In genomic region chr3:105427332-105427731, GRCh38 we compare ENCODE assay signal across 21 cellular contexts.
DNase-seq lines count a peak whose midpoint lies in the region; ATAC-seq and TF ChIP-seq lines count a peak whose summit lies in the region.
"Had no signal": no experiment of that assay in that cellular context is flagged by ENCODE, and none has a peak within 500 bp of the region (broad histone marks: within the 10 kb centered on the region; RNA-seq: fewer than 3 reads in every experiment).

No MANE protein-coding gene starts in this region.

- H3K27ac Mint-ChIP-seq in Calu3 (ENCODE audit: unreplicated experiment) = peak overlapping the region; percentile 16
- no peak overlapping the region for H3K27ac Mint-ChIP-seq in endodermal cell
- H3K27ac Mint-ChIP-seq in neural progenitor cell = no peak overlapping the region
- H3K27ac Mint-ChIP-seq in mesothelial cell of epicardium = no peak overlapping the region
- H3K27ac Mint-ChIP-seq: CD4-positive, CD25-positive, alpha-beta regulatory T cell had no signal

- H3K36me3 Mint-ChIP-seq in Calu3 (ENCODE audit: insufficient read depth, unreplicated experiment) = no peaks in the 10 kb centered on the region
- H3K36me3 Mint-ChIP-seq in endodermal cell (ENCODE audit: low read depth) = no peaks in the 10 kb centered on the region
- H3K36me3 Mint-ChIP-seq in neural progenitor cell = no peaks in the 10 kb centered on the region
- H3K36me3 Mint-ChIP-seq in mesothelial cell of epicardium = no peaks in the 10 kb centered on the region
- H3K36me3 Mint-ChIP-seq: CD4-positive, CD25-positive, alpha-beta regulatory T cell had no signal

- BruUV-seq in Calu3 (replicated peaks; lab: Mats Ljungman, UMichigan) = no TSS peak

- H3K9me3 ChIP-seq in endodermal cell (ENCODE audit: control insufficient read depth, low read length) (no peaks in the 10 kb centered on the region), neural progenitor cell (ENCODE audit: low read depth) (no peaks in the 10 kb centered on the region)
- H3K9me3 ChIP-seq: BE2C, Peyer's patch had no signal

- peaks cover 7% of the 10 kb centered on the region for H3K79me2 ChIP-seq in neural progenitor cell (ENCODE audit: low read depth)

- H3K4me2 ChIP-seq in neural progenitor cell = no peak overlapping the region

- H3K36me3 ChIP-seq in H7 (replicated peaks; ENCODE audit: control insufficient read depth, insufficient read depth, low read length) = no peaks in the 10 kb centered on the region
- no peaks in the 10 kb centered on the region for H3K36me3 ChIP-seq in endodermal cell (ENCODE audit: control insufficient read depth, insufficient read depth, low read length)
- H3K36me3 ChIP-seq in neural progenitor cell = no peaks in the 10 kb centered on the region
- H3K36me3 ChIP-seq: Peyer's patch had no signal

- peak overlapping the region; percentile 64 for H2AFZ ChIP-seq in neural progenitor cell (replicated peaks)

- H3K27ac ChIP-seq in endodermal cell (ENCODE audit: low read depth, low read length) = no peak overlapping the region
- H3K27ac ChIP-seq in neural progenitor cell = no peak overlapping the region
- H3K27ac ChIP-seq: Peyer's patch had no signal

- no peaks in the 10 kb centered on the region for H3K27me3 Mint-ChIP-seq in Calu3 (ENCODE audit: unreplicated experiment)
- H3K27me3 Mint-ChIP-seq in endodermal cell (ENCODE audit: insufficient read depth) = no peaks in the 10 kb centered on the region
- no peaks in the 10 kb centered on the region for H3K27me3 Mint-ChIP-seq in neural progenitor cell (ENCODE audit: insufficient read depth, low read depth)
- H3K27me3 Mint-ChIP-seq in mesothelial cell of epicardium (ENCODE audit: low read depth) = no peaks in the 10 kb centered on the region
- H3K27me3 Mint-ChIP-seq: CD4-positive, CD25-positive, alpha-beta regulatory T cell had no signal

- no peaks in the 10 kb centered on the region for H3K27me3 ChIP-seq in H7 (ENCODE audit: control insufficient read depth, insufficient read depth, low read length)
- H3K27me3 ChIP-seq in endodermal cell (ENCODE audit: control insufficient read depth, insufficient read depth, low read length, poor library complexity, severe bottlenecking) = no peaks in the 10 kb centered on the region
- H3K27me3 ChIP-seq in neural progenitor cell = no peaks in the 10 kb centered on the region
- H3K27me3 ChIP-seq: BE2C, Peyer's patch had no signal

- peaks cover 8% of the 10 kb centered on the region for H3K4me1 Mint-ChIP-seq in Calu3 (ENCODE audit: low read depth, unreplicated experiment)
- peaks cover 15% of the 10 kb centered on the region for H3K4me1 Mint-ChIP-seq in endodermal cell
- no peaks in the 10 kb centered on the region for H3K4me1 Mint-ChIP-seq in neural progenitor cell
- H3K4me1 Mint-ChIP-seq in mesothelial cell of epicardium = no peaks in the 10 kb centered on the region

- no peak for DNase-seq in Calu3
- DNase-seq in H7 = peak; percentile 3
- peak; percentile 43 for DNase-seq in endodermal cell
- DNase-seq in neural progenitor cell (ENCODE audit: low spot score) = no peak
- DNase-seq in activated naive CD4-positive, alpha-beta T cell (lab: John Stamatoyannopoulos, UW) = no peak
- DNase-seq in mesothelial cell of epicardium (ENCODE audit: low spot score in 2 of 2, unreplicated experiment in 2 of 2) = no peak
- no peak for DNase-seq in COR-L47 (lab: John Stamatoyannopoulos, UW)
- DNase-seq: BE2C; CD4-positive, CD25-positive, alpha-beta regulatory T cell; DMS 273 treated with DMSO at 0.1 percent for 48 hours; GDM1; H9; KBM-7; NCI-H1092 treated with DMSO at 0.1 percent for 48 hours; NCI-H1436 treated with DMSO at 0.1 percent for 48 hours; NCI-H2029 treated with DMSO at 0.1 percent for 48 hours; NCI-H345; NCI-H524 treated with DMSO at 0.1 percent for 48 hours; Peyer's patch had no signal

- H4K20me1 ChIP-seq in neural progenitor cell (ENCODE audit: low read depth) = no peaks in the 10 kb centered on the region

- H3K9me3 Mint-ChIP-seq in Calu3 (ENCODE audit: low read depth, unreplicated experiment) (no peaks in the 10 kb centered on the region), endodermal cell (no peaks in the 10 kb centered on the region), neural progenitor cell (no peaks in the 10 kb centered on the region), mesothelial cell of epicardium (no peaks in the 10 kb centered on the region)
- H3K9me3 Mint-ChIP-seq: H9 had no signal

- H3K4me3 ChIP-seq in H7 (ENCODE audit: insufficient read depth, low read depth, low read length) = no peak overlapping the region
- H3K4me3 ChIP-seq in endodermal cell (ENCODE audit: low read length) = no peak overlapping the region
- H3K4me3 ChIP-seq in neural progenitor cell = no peak overlapping the region
- H3K4me3 ChIP-seq: Peyer's patch had no signal

- H3K9ac ChIP-seq in endodermal cell (ENCODE audit: extremely low read depth, low read length, poor library complexity, severe bottlenecking) (no peak overlapping the region), neural progenitor cell (no peak overlapping the region)

- CTCF ChIA-PET in Calu3 (lab: Charles Lee) = no interaction called here

- TF ChIP-seq CTCF in Calu3 (IDR thresholded peaks at IDR 0.05; ENCODE audit: unreplicated experiment) (no peak), endodermal cell (conservative IDR thresholded peaks at IDR 0.05) (no peak), neural progenitor cell (IDR thresholded peaks at IDR 0.05) (no peak), mesothelial cell of epicardium (IDR thresholded peaks at IDR 0.05; ENCODE audit: unreplicated experiment) (no peak)

- intact Hi-C loops in Calu3 (cut with micrococcal nuclease; ENCODE audit: unreplicated experiment) = no loop called here

- H3K4me3 Mint-ChIP-seq in Calu3 (ENCODE audit: low read depth, unreplicated experiment) (no peak overlapping the region), endodermal cell (no peak overlapping the region), neural progenitor cell (no peak overlapping the region), mesothelial cell of epicardium (no peak overlapping the region)
- H3K4me3 Mint-ChIP-seq: CD4-positive, CD25-positive, alpha-beta regulatory T cell; H9 had no signal

- H3F3A ChIP-seq in neural progenitor cell (ENCODE audit: low read depth) = no peaks in the 10 kb centered on the region

- 100% methylated on average over 1 of the region's 1 CpG; no CpG with 5 or more reads in 1 of the 2 experiments for WGBS in endodermal cell (ENCODE audit: insufficient coverage in 1 of 2, insufficient read length in 1 of 2), 2 experiments

- H3K4me1 ChIP-seq in endodermal cell (ENCODE audit: control insufficient read depth, insufficient read depth, low read length) (peaks cover 5% of the 10 kb centered on the region), neural progenitor cell (peaks cover 8% of the 10 kb centered on the region)
- H3K4me1 ChIP-seq: BE2C, Peyer's patch had no signal

- ATAC-seq in SK-N-SH treated with all-trans-retinoic acid at 6 μM for 48 hours = no peak
- ATAC-seq: HepG2 had no signal

TF ChIP-seq in SK-N-SH treated with all-trans-retinoic acid at 6 μM for 48 hours, 23 proteins besides CTCF, POLR2A, EP300 and RAD21 (continues in another document):
- TF ChIP-seq TSHZ2 (CRISPR knock-in tag; IDR thresholded peaks at IDR 0.05) (no peak), TOX (CRISPR knock-in tag; IDR thresholded peaks at IDR 0.05; ENCODE audit: borderline replicate concordance) (no peak), GLIS3 (CRISPR knock-in tag; IDR thresholded peaks at IDR 0.05) (no peak), ZNF565 (CRISPR knock-in tag; conservative IDR thresholded peaks at IDR 0.05; ENCODE audit: low read depth) (no peak), ARNTL (CRISPR knock-in tag; IDR thresholded peaks at IDR 0.05; ENCODE audit: borderline replicate concordance, low read depth) (no peak), PATZ1 (CRISPR knock-in tag; IDR thresholded peaks at IDR 0.05; ENCODE audit: borderline replicate concordance) (no peak), CSDC2 (CRISPR knock-in tag; IDR thresholded peaks at IDR 0.05) (no peak), ESRRG (CRISPR knock-in tag; IDR thresholded peaks at IDR 0.05) (no peak), ZNF8 (CRISPR knock-in tag; IDR thresholded peaks at IDR 0.05) (no peak), PPARA (CRISPR knock-in tag; IDR thresholded peaks at IDR 0.05; ENCODE audit: borderline replicate concordance) (no peak)

Comparison
In these comparisons a context has a peak if more than half of its experiments do, and no peak if none do; other contexts are left out.
1. DNase-seq: peak in H7 (single experiment) and endodermal cell (single experiment); none in Calu3 (single experiment), neural progenitor cell (single experiment), activated naive CD4-positive, alpha-beta T cell (0 of 4), mesothelial cell of epicardium (0 of 2) and COR-L47 (single experiment).